28 cellular contexts compared by ENCODE assay signal in the genomic region with DNA sequence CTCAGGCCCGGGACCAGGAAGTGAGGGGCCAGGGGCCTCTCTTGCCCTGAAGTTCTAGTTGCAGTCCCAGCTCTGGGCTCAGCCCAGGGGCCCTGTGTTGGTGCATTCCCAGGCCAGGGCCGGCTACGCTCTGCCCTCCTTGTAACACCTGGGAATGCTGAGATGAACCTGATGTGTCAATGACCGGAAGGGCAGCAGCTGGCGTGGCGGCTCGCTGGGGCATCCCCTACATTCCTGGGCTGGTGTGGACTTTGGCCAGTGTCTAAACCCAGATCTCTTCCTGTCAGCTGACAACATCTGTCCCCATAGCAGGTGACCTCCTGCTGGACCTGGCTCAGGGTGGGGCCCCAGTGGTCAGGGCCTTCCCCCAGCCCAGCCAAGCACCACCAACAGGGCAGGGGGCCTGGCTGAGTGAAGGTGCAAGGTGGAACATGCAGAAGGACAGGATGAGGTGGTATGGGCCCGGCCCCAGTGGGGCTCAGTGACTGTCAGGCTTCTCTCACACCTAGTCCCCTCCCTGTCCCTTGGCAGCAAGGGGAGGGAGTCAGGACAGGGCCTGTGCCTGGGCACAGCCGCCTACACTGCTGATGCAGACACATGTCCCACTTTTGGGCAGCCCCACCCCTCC. TPM values are rescaled to one million over a fixed set of nuclear protein-coding genes. Genes with fewer than 3 reads are reported as not detected.
A peak's percentile ranks its signal among the peaks of the same experiment; 100 is the strongest.
DNase-seq lines count a peak whose midpoint lies in the region; ATAC-seq, FAIRE-seq and TF ChIP-seq lines count a peak whose summit lies in the region.
"Had no signal": no experiment of that assay in that cellular context is flagged by ENCODE, and none has a peak within 500 bp of the region (broad histone marks: within the 10 kb centered on the region; RNA-seq: fewer than 3 reads in every experiment).

No MANE protein-coding gene starts in this region.

- ATAC-seq in left cardiac atrium (peak; percentile 14 to 34), WTC11 (no peak), HepG2 (peak; percentile 91)
- ATAC-seq: GM12878, SK-N-SH treated with all-trans-retinoic acid at 6 μM for 48 hours had no signal

- in situ Hi-C loops in HepG2 (cut with HindIII; ENCODE audit: extremely low pct_ligation_motif_present, low pct_unique_long_range_greater_than_20kb) (no loop called here), transverse colon (cut with MboI; ENCODE audit: low pct_ligation_motif_present in 1 of 4, low pct_unique_long_range_greater_than_20kb in 1 of 4, low sequenced_read_pairs in 3 of 4) (no loop called here)

- H3K9me3 Mint-ChIP-seq in WTC11: no peaks in the 10 kb centered on the region
- no peaks in the 10 kb centered on the region for H3K9me3 Mint-ChIP-seq in activated T-helper 1 cell treated with anti-CD3 and anti-CD28 coated beads, Interleukin-12 subunit alpha, Interleukin-12 subunit beta, Interleukin-2, Interleukin-4 antibody, amounts not matched to agents 30 ng/mL and 10 ng/mL and 1 ng/mL, durations not matched to agents 14 hours and 24 hours and 36 hours
- H3K9me3 Mint-ChIP-seq: activated CD4-positive, alpha-beta memory T cell treated with anti-CD3 and anti-CD28 coated beads for 36 hours; activated naive CD8-positive, alpha-beta T cell treated with anti-CD3 and anti-CD28 coated beads, Interleukin-2, amount 10 ng/mL, durations not matched to agents 7 days and 5 days; immature natural killer cell; neural progenitor cell had no signal

- peak overlapping the region; percentile 61 for H3K9ac ChIP-seq in HepG2 (ENCODE audit: insufficient read depth, low read depth, low read length)
- H3K9ac ChIP-seq: neural progenitor cell had no signal

- H3K36me3 Mint-ChIP-seq in WTC11: peaks cover 14% of the 10 kb centered on the region
- H3K36me3 Mint-ChIP-seq in activated T-helper 1 cell treated with anti-CD3 and anti-CD28 coated beads, Interleukin-12 subunit alpha, Interleukin-12 subunit beta, Interleukin-2, Interleukin-4 antibody, amounts not matched to agents 30 ng/mL and 10 ng/mL and 1 ng/mL, durations not matched to agents 14 hours and 24 hours and 36 hours (ENCODE audit: low read depth): peaks cover 4% of the 10 kb centered on the region
- H3K36me3 Mint-ChIP-seq: activated naive CD8-positive, alpha-beta T cell treated with anti-CD3 and anti-CD28 coated beads, Interleukin-2, amount 10 ng/mL, durations not matched to agents 7 days and 5 days; neural progenitor cell had no signal

- intact Hi-C loops in left cardiac atrium (cut with DNase I): no loop called here
- intact Hi-C loops in left ventricle myocardium inferior (cut with micrococcal nuclease): no loop called here
- intact Hi-C loops in HepG2 (cut with micrococcal nuclease; ENCODE audit: unreplicated experiment): loop anchor here (2.0 kb wide), 1 partner anchor 14 kb away; no protein-coding TSS in a partner anchor
- intact Hi-C loops in transverse colon (cut with DNase I; ENCODE audit: low total_unique reads): no loop called here
- intact Hi-C loops in activated T-helper 1 cell treated with anti-CD3 and anti-CD28 coated beads, Interleukin-12 subunit alpha, Interleukin-12 subunit beta, Interleukin-2, Interleukin-4 antibody, amounts not matched to agents 30 ng/mL and 10 ng/mL and 1 ng/mL, durations not matched to agents 14 hours and 24 hours and 36 hours (cut with micrococcal nuclease): no loop called here

- no TSS peak for BruUV-seq in HepG2 (replicated peaks; lab: Mats Ljungman, UMichigan)

- no peaks in the 10 kb centered on the region for H3K36me3 ChIP-seq in left ventricle myocardium inferior
- H3K36me3 ChIP-seq in HepG2 (replicated peaks in 1 of 2; ENCODE audit: control insufficient read depth in 1 of 2, insufficient read depth in 2 of 2, low read length in 2 of 2): peaks cover 16 to 69% of the 10 kb centered on the region in 2 experiments
- no peaks in the 10 kb centered on the region for H3K36me3 ChIP-seq in transverse colon
- H3K36me3 ChIP-seq: neural progenitor cell had no signal

- H3K4me1 ChIP-seq in left ventricle myocardium inferior (peaks cover 13% of the 10 kb centered on the region), HepG2 (ENCODE audit: insufficient read depth, low read length) (peaks cover 36% of the 10 kb centered on the region), transverse colon (peaks cover 9 to 29% (median 19%) of the 10 kb centered on the region in 4 donors)
- H3K4me1 ChIP-seq: neural progenitor cell had no signal

- no peak overlapping the region for H3K4me3 Mint-ChIP-seq in WTC11
- H3K4me3 Mint-ChIP-seq in activated T-helper 1 cell treated with anti-CD3 and anti-CD28 coated beads, Interleukin-12 subunit alpha, Interleukin-12 subunit beta, Interleukin-2, Interleukin-4 antibody, amounts not matched to agents 30 ng/mL and 10 ng/mL and 1 ng/mL, durations not matched to agents 14 hours and 24 hours and 36 hours: no peak overlapping the region
- H3K4me3 Mint-ChIP-seq: activated CD4-positive, alpha-beta memory T cell treated with anti-CD3 and anti-CD28 coated beads for 36 hours; activated naive CD8-positive, alpha-beta T cell treated with anti-CD3 and anti-CD28 coated beads, Interleukin-2, amount 10 ng/mL, durations not matched to agents 7 days and 5 days; immature natural killer cell; neural progenitor cell had no signal

- H3K4me3 ChIP-seq in left ventricle myocardium inferior (no peak overlapping the region), HepG2 (replicated peaks in 1 of 3; ENCODE audit: insufficient read depth in 1 of 3, low read depth in 2 of 3, low read length in 3 of 3) (peak overlapping the region in 1 of 3 experiments; percentile 21; a peak in 1 of 6 replicates), transverse colon (no peak overlapping the region)
- H3K4me3 ChIP-seq: GM12878, lung, neural progenitor cell had no signal

- H3K27ac ChIP-seq in left ventricle myocardium inferior (replicated peaks) (no peak overlapping the region), HepG2 (ENCODE audit: extremely low read length, insufficient read depth, low read length) (peak overlapping the region; percentile 84), transverse colon (peak overlapping the region; percentile 58 to 82 (median 74))
- H3K27ac ChIP-seq: epithelial cell of prostate, neural progenitor cell had no signal

- H4K20me1 ChIP-seq in HepG2 (ENCODE audit: insufficient read depth, low read length): no peaks in the 10 kb centered on the region

- TF ChIP-seq EP300 in HepG2 (IDR thresholded peaks at IDR 0.05; ENCODE audit: low read depth in 2 of 2, low read length in 2 of 2) (peak; percentile 89 to 92), HepG2 (CRISPR knock-in tag; IDR thresholded peaks at IDR 0.05; ENCODE audit: borderline replicate concordance) (peak; percentile 97), transverse colon (IDR thresholded peaks at IDR 0.05; ENCODE audit: low read depth) (peak; percentile 64)

- WGBS in HepG2 (ENCODE audit: low lambda C conversion rate): 25% methylated on average over 2 of the region's 9 CpGs
- 0 to 62% methylated on average over 1 to 5 of the region's 9 CpGs for WGBS in transverse colon (ENCODE audit: low coverage in 1 of 2), 2 donors

- TF ChIP-seq RAD21 in HepG2 (CRISPR knock-in tag; IDR thresholded peaks at IDR 0.05): peak; percentile 60

- TF ChIP-seq POLR2A in HepG2 (IDR thresholded peaks at IDR 0.05; ENCODE audit: insufficient read depth in 1 of 2, low read depth in 2 of 2, low read length in 2 of 2) (no peak), transverse colon (IDR thresholded peaks at IDR 0.05) (no peak)

- CTCF ChIA-PET in WTC11 (lab: Charles Lee): no interaction called here
- CTCF ChIA-PET in HepG2 (lab: Yijun Ruan, JAX; ENCODE audit: low intra/inter-chr PET ratio, low total read pairs): no interaction called here

- TF ChIP-seq CTCF in left ventricle myocardium inferior (IDR thresholded peaks at IDR 0.05; ENCODE audit: borderline replicate concordance): no peak
- no peak for TF ChIP-seq CTCF in WTC11 (IDR thresholded peaks at IDR 0.05)
- TF ChIP-seq CTCF in HepG2 (CRISPR knock-in tag; IDR thresholded peaks at IDR 0.05): peak; percentile 41
- no peak for TF ChIP-seq CTCF in transverse colon (IDR thresholded peaks at IDR 0.05)

- POLR2A ChIA-PET in WTC11 (lab: Charles Lee): no interaction called here
- POLR2A ChIA-PET in HepG2 (lab: Yijun Ruan, JAX): interaction anchor here (1.1 to 2.4 kb wide), 5 partner anchors 9 to 26 kb away, joined by 5 to 27 read pairs (median 13); a partner anchor contains a TSS

- H3K27me3 ChIP-seq in left ventricle myocardium inferior (ENCODE audit: low read depth): no peaks in the 10 kb centered on the region
- no peaks in the 10 kb centered on the region for H3K27me3 ChIP-seq in HepG2 (ENCODE audit: control insufficient read depth in 1 of 2, insufficient read depth in 2 of 2, low read length in 2 of 2)
- no peaks in the 10 kb centered on the region for H3K27me3 ChIP-seq in transverse colon
- H3K27me3 ChIP-seq: neural progenitor cell had no signal

- DNase-seq in left cardiac atrium: no peak
- DNase-seq in left ventricle myocardium inferior: no peak
- no peak for DNase-seq in WTC11 (ENCODE audit: low spot score)
- DNase-seq in HepG2 (ENCODE audit: low spot score): peak; percentile 94
- DNase-seq in transverse colon: peak; percentile 86
- no peak for DNase-seq in activated T-helper 1 cell treated with anti-CD3 and anti-CD28 coated beads, Interleukin-12 subunit alpha, Interleukin-12 subunit beta, Interleukin-2, Interleukin-4 antibody, amounts not matched to agents 30 ng/mL and 10 ng/mL and 1 ng/mL, durations not matched to agents 14 hours and 24 hours and 36 hours (ENCODE audit: low spot score)
- DNase-seq in hippocampal formation (lab: John Stamatoyannopoulos, UW): no peak
- no peak for DNase-seq in KG1 (lab: John Stamatoyannopoulos, UW)
- DNase-seq: activated CD4-positive, alpha-beta memory T cell treated with anti-CD3 and anti-CD28 coated beads for 36 hours; activated CD4-positive, CD25-positive, alpha-beta regulatory T cell; activated effector memory CD4-positive, alpha-beta T cell treated with Interleukin-2 at 50 U/mL for 16 hours; activated naive CD8-positive, alpha-beta T cell treated with anti-CD3 and anti-CD28 coated beads, Interleukin-2, amount 10 ng/mL, durations not matched to agents 7 days and 5 days; H7; immature natural killer cell; NCI-H1048; NCI-H187; NCI-H526 treated with DMSO at 0.1 percent for 48 hours; RPMI8226 had no signal

- peaks cover 1% of the 10 kb centered on the region for H3K4me1 Mint-ChIP-seq in WTC11
- peaks cover 12% of the 10 kb centered on the region for H3K4me1 Mint-ChIP-seq in activated T-helper 1 cell treated with anti-CD3 and anti-CD28 coated beads, Interleukin-12 subunit alpha, Interleukin-12 subunit beta, Interleukin-2, Interleukin-4 antibody, amounts not matched to agents 30 ng/mL and 10 ng/mL and 1 ng/mL, durations not matched to agents 14 hours and 24 hours and 36 hours (ENCODE audit: low read depth)
- H3K4me1 Mint-ChIP-seq: neural progenitor cell had no signal

- FAIRE-seq in HepG2 (lab: Jason Lieb, UNC): peak; percentile 94
- FAIRE-seq: A204.1, GM12878, urothelium cell line had no signal

- peak overlapping the region; percentile 57 for H3K4me2 ChIP-seq in HepG2 (ENCODE audit: low read depth, low read length)
- H3K4me2 ChIP-seq: neural progenitor cell had no signal

- no peaks in the 10 kb centered on the region for H3K27me3 Mint-ChIP-seq in WTC11 (ENCODE audit: low read depth)
- no peaks in the 10 kb centered on the region for H3K27me3 Mint-ChIP-seq in activated T-helper 1 cell treated with anti-CD3 and anti-CD28 coated beads, Interleukin-12 subunit alpha, Interleukin-12 subunit beta, Interleukin-2, Interleukin-4 antibody, amounts not matched to agents 30 ng/mL and 10 ng/mL and 1 ng/mL, durations not matched to agents 14 hours and 24 hours and 36 hours (ENCODE audit: insufficient read depth)
- H3K27me3 Mint-ChIP-seq: activated CD4-positive, alpha-beta memory T cell treated with anti-CD3 and anti-CD28 coated beads for 36 hours; activated naive CD8-positive, alpha-beta T cell treated with anti-CD3 and anti-CD28 coated beads, Interleukin-2, amount 10 ng/mL, durations not matched to agents 7 days and 5 days; progenitor cell of endocrine pancreas had no signal

- H3K27ac Mint-ChIP-seq in WTC11: no peak overlapping the region
- no peak overlapping the region for H3K27ac Mint-ChIP-seq in activated T-helper 1 cell treated with anti-CD3 and anti-CD28 coated beads, Interleukin-12 subunit alpha, Interleukin-12 subunit beta, Interleukin-2, Interleukin-4 antibody, amounts not matched to agents 30 ng/mL and 10 ng/mL and 1 ng/mL, durations not matched to agents 14 hours and 24 hours and 36 hours
- H3K27ac Mint-ChIP-seq: activated CD4-positive, alpha-beta memory T cell treated with anti-CD3 and anti-CD28 coated beads for 36 hours; activated naive CD8-positive, alpha-beta T cell treated with anti-CD3 and anti-CD28 coated beads, Interleukin-2, amount 10 ng/mL, durations not matched to agents 7 days and 5 days; immature natural killer cell; neural progenitor cell; progenitor cell of endocrine pancreas had no signal

- H2AFZ ChIP-seq in HepG2 (ENCODE audit: low read length): no peak overlapping the region
- H2AFZ ChIP-seq: neural progenitor cell had no signal

- H3K9me3 ChIP-seq in left ventricle myocardium inferior (replicated peaks): no peaks in the 10 kb centered on the region
- no peaks in the 10 kb centered on the region for H3K9me3 ChIP-seq in HepG2 (ENCODE audit: low read length)
- no peaks in the 10 kb centered on the region for H3K9me3 ChIP-seq in transverse colon

- H3K79me2 ChIP-seq in HepG2 (ENCODE audit: insufficient read depth, low read length): peaks cover 12% of the 10 kb centered on the region

RNA-seq across cellular contexts. Expression of a gene that starts 15.9 kb away (rescaled TPM):
- 10 to 100 TPM; 23.3 to 24.8 TPM for total RNA-seq in left cardiac atrium
- total RNA-seq in left ventricle myocardium inferior: 2.2 TPM
- total RNA-seq in WTC11 (2021): 26.6 to 31.4 TPM (median 27.7 TPM) in 3 replicates
- 14.0 and 18.6 TPM in 2 replicates for total RNA-seq in HepG2 (2016; rRNA removed; fragmentation: Illumina TruSeq; extraction: Trizol)
- 3.1 and 3.2 TPM in 2 replicates for total RNA-seq in HepG2 (2016; cell fraction: cytosol; rRNA removed; fragmentation: Illumina TruSeq; extraction: Trizol; ENCODE audit: low read depth)
- 11.3 and 19.1 TPM in 2 replicates for total RNA-seq in HepG2 (2016; cell fraction: insoluble cytoplasmic fraction; rRNA removed; fragmentation: Illumina TruSeq; extraction: Trizol)
- 8.0 and 8.1 TPM in 2 replicates for total RNA-seq in HepG2 (2016; cell fraction: membrane; rRNA removed; fragmentation: Illumina TruSeq; extraction: Trizol)
- total RNA-seq in HepG2 (2016; cell fraction: nucleus; rRNA removed; fragmentation: Illumina TruSeq; extraction: Trizol): 19.9 and 21.9 TPM in 2 replicates
- 13.7 and 21.2 TPM in 2 replicates for polyA plus RNA-seq in HepG2 (2011; rRNA removed)
- polyA plus RNA-seq in HepG2 (2011; cell fraction: cytosol; rRNA removed): 9.8 and 12.5 TPM in 2 replicates
- 62.7 and 63.6 TPM in 2 replicates for polyA plus RNA-seq in HepG2 (2011; cell fraction: nucleus; rRNA removed)
- polyA plus RNA-seq in HepG2 (2012): 9.6 and 14.4 TPM in 2 replicates
- polyA plus RNA-seq in HepG2 (2016; cell fraction: cytosol; fragmentation: Illumina TruSeq; extraction: Trizol; ENCODE audit: low read depth): 1.4 and 1.5 TPM in 2 replicates
- 10.4 and 12.3 TPM in 2 replicates for polyA plus RNA-seq in HepG2 (2016; cell fraction: insoluble cytoplasmic fraction; fragmentation: Illumina TruSeq; extraction: Trizol; ENCODE audit: low read depth)
- polyA plus RNA-seq in HepG2 (2016; cell fraction: membrane; fragmentation: Illumina TruSeq; extraction: Trizol; ENCODE audit: low read depth): 4.1 and 4.4 TPM in 2 replicates
- 43.0 and 45.0 TPM in 2 replicates for polyA plus RNA-seq in HepG2 (2016; cell fraction: nucleus; fragmentation: Illumina TruSeq; extraction: Trizol; ENCODE audit: insufficient read depth, low read depth)
- 18.2 and 34.3 TPM in 2 replicates for polyA minus RNA-seq in HepG2 (2011; rRNA and poly(A)+ RNA removed; ENCODE audit: low replicate concordance)
- 14.7 and 14.9 TPM in 2 replicates for polyA minus RNA-seq in HepG2 (2011; cell fraction: cytosol; rRNA and poly(A)+ RNA removed)
- polyA minus RNA-seq in HepG2 (2011; cell fraction: nucleus; rRNA and poly(A)+ RNA removed): 24.2 and 25.2 TPM in 2 replicates
- 10 to 100 TPM; 33.6 to 75.6 (median 39.4) TPM for total RNA-seq in transverse colon
- 13.0 and 13.2 TPM in 2 replicates for total RNA-seq in activated T-helper 1 cell treated with anti-CD3 and anti-CD28 coated beads, Interleukin-12 subunit alpha, Interleukin-12 subunit beta, Interleukin-2, Interleukin-4 antibody, amounts not matched to agents 30 ng/mL and 10 ng/mL and 1 ng/mL, durations not matched to agents 14 hours and 24 hours and 36 hours

RNA-seq across cellular contexts. Expression of a gene that starts 36.7 kb away (rescaled TPM):
- total RNA-seq in left cardiac atrium (under 1 TPM; 0.26 to 0.27 TPM), left ventricle myocardium inferior (not detected), WTC11 (2021) (0.09 TPM in 1 of 3 replicates, not detected in the others), HepG2 (2016; rRNA removed; fragmentation: Illumina TruSeq; extraction: Trizol) (not detected in 2 replicates), transverse colon (not detected)
- not detected in 2 replicates for total RNA-seq in HepG2 (2016; cell fraction: cytosol; rRNA removed; fragmentation: Illumina TruSeq; extraction: Trizol; ENCODE audit: low read depth)
- total RNA-seq in HepG2 (2016; cell fraction: insoluble cytoplasmic fraction; rRNA removed; fragmentation: Illumina TruSeq; extraction: Trizol): 0.04 TPM in 1 of 2 replicates, not detected in the other
- not detected in 2 replicates for total RNA-seq in HepG2 (2016; cell fraction: membrane; rRNA removed; fragmentation: Illumina TruSeq; extraction: Trizol)
- total RNA-seq in HepG2 (2016; cell fraction: nucleus; rRNA removed; fragmentation: Illumina TruSeq; extraction: Trizol): not detected in 2 replicates
- 0.05 and 0.07 TPM in 2 replicates for polyA plus RNA-seq in HepG2 (2011; rRNA removed)
- polyA plus RNA-seq in HepG2 (2011; cell fraction: cytosol; rRNA removed): 0.03 TPM in 2 replicates
- polyA plus RNA-seq in HepG2 (2011; cell fraction: nucleus; rRNA removed): 0.23 and 0.38 TPM in 2 replicates
- polyA plus RNA-seq in HepG2 (2012): 0.08 and 0.11 TPM in 2 replicates
- polyA plus RNA-seq in HepG2 (2016; cell fraction: cytosol; fragmentation: Illumina TruSeq; extraction: Trizol; ENCODE audit: low read depth): not detected in 2 replicates
- not detected in 2 replicates for polyA plus RNA-seq in HepG2 (2016; cell fraction: insoluble cytoplasmic fraction; fragmentation: Illumina TruSeq; extraction: Trizol; ENCODE audit: low read depth)
- polyA plus RNA-seq in HepG2 (2016; cell fraction: membrane; fragmentation: Illumina TruSeq; extraction: Trizol; ENCODE audit: low read depth): not detected in 2 replicates
- polyA plus RNA-seq in HepG2 (2016; cell fraction: nucleus; fragmentation: Illumina TruSeq; extraction: Trizol; ENCODE audit: insufficient read depth, low read depth): not detected in 2 replicates
- 0.09 and 0.24 TPM in 2 replicates for polyA minus RNA-seq in HepG2 (2011; rRNA and poly(A)+ RNA removed; ENCODE audit: low replicate concordance)
- polyA minus RNA-seq in HepG2 (2011; cell fraction: cytosol; rRNA and poly(A)+ RNA removed): not detected in 2 replicates
- polyA minus RNA-seq in HepG2 (2011; cell fraction: nucleus; rRNA and poly(A)+ RNA removed): 0.25 and 0.39 TPM in 2 replicates
- not detected in 2 replicates for total RNA-seq in activated T-helper 1 cell treated with anti-CD3 and anti-CD28 coated beads, Interleukin-12 subunit alpha, Interleukin-12 subunit beta, Interleukin-2, Interleukin-4 antibody, amounts not matched to agents 30 ng/mL and 10 ng/mL and 1 ng/mL, durations not matched to agents 14 hours and 24 hours and 36 hours
- total RNA-seq: activated CD4-positive, alpha-beta memory T cell treated with anti-CD3 and anti-CD28 coated beads for 36 hours; activated naive CD8-positive, alpha-beta T cell treated with anti-CD3 and anti-CD28 coated beads, Interleukin-2, amount 10 ng/mL, durations not matched to agents 7 days and 5 days; fibroblast of villous mesenchyme; H7; progenitor cell of endocrine pancreas; skeletal muscle tissue had no signal
- polyA plus RNA-seq: immature natural killer cell had no signal

RNA-seq across cellular contexts. Expression of a gene that starts 58.1 kb away (rescaled TPM):
- total RNA-seq in left cardiac atrium (1 to 10 TPM; 1.6 to 3.2 TPM), left ventricle myocardium inferior (1.7 TPM), WTC11 (2021) (0.50 to 0.59 TPM (median 0.55 TPM) in 3 replicates), HepG2 (2016; rRNA removed; fragmentation: Illumina TruSeq; extraction: Trizol) (0.77 and 0.90 TPM in 2 replicates), transverse colon (10 to 100 TPM in 1 of 4 donors, 1 to 10 TPM in 3; 1.6 to 20.2 (median 5.5) TPM)
- total RNA-seq in HepG2 (2016; cell fraction: cytosol; rRNA removed; fragmentation: Illumina TruSeq; extraction: Trizol; ENCODE audit: low read depth): 0.10 and 0.35 TPM in 2 replicates
- total RNA-seq in HepG2 (2016; cell fraction: insoluble cytoplasmic fraction; rRNA removed; fragmentation: Illumina TruSeq; extraction: Trizol): 0.76 and 1.1 TPM in 2 replicates
- total RNA-seq in HepG2 (2016; cell fraction: membrane; rRNA removed; fragmentation: Illumina TruSeq; extraction: Trizol): 0.31 and 0.69 TPM in 2 replicates
- 0.31 and 0.60 TPM in 2 replicates for total RNA-seq in HepG2 (2016; cell fraction: nucleus; rRNA removed; fragmentation: Illumina TruSeq; extraction: Trizol)
- polyA plus RNA-seq in HepG2 (2011; rRNA removed): 1.6 and 1.7 TPM in 2 replicates
- 0.79 and 2.2 TPM in 2 replicates for polyA plus RNA-seq in HepG2 (2011; cell fraction: cytosol; rRNA removed)
- 1.8 and 2.6 TPM in 2 replicates for polyA plus RNA-seq in HepG2 (2011; cell fraction: nucleus; rRNA removed)
- polyA plus RNA-seq in HepG2 (2012): 0.37 and 0.85 TPM in 2 replicates
- 0.12 and 0.14 TPM in 2 replicates for polyA plus RNA-seq in HepG2 (2016; cell fraction: cytosol; fragmentation: Illumina TruSeq; extraction: Trizol; ENCODE audit: low read depth)
- 0.44 and 0.88 TPM in 2 replicates for polyA plus RNA-seq in HepG2 (2016; cell fraction: insoluble cytoplasmic fraction; fragmentation: Illumina TruSeq; extraction: Trizol; ENCODE audit: low read depth)
- 0.29 and 0.35 TPM in 2 replicates for polyA plus RNA-seq in HepG2 (2016; cell fraction: membrane; fragmentation: Illumina TruSeq; extraction: Trizol; ENCODE audit: low read depth)
- polyA plus RNA-seq in HepG2 (2016; cell fraction: nucleus; fragmentation: Illumina TruSeq; extraction: Trizol; ENCODE audit: insufficient read depth, low read depth): 1.00 and 1.2 TPM in 2 replicates
- 0.16 and 2.7 TPM in 2 replicates for polyA minus RNA-seq in HepG2 (2011; rRNA and poly(A)+ RNA removed; ENCODE audit: low replicate concordance)
- 0.49 and 0.79 TPM in 2 replicates for polyA minus RNA-seq in HepG2 (2011; cell fraction: cytosol; rRNA and poly(A)+ RNA removed)
- 0.75 and 0.90 TPM in 2 replicates for polyA minus RNA-seq in HepG2 (2011; cell fraction: nucleus; rRNA and poly(A)+ RNA removed)
- total RNA-seq in activated T-helper 1 cell treated with anti-CD3 and anti-CD28 coated beads, Interleukin-12 subunit alpha, Interleukin-12 subunit beta, Interleukin-2, Interleukin-4 antibody, amounts not matched to agents 30 ng/mL and 10 ng/mL and 1 ng/mL, durations not matched to agents 14 hours and 24 hours and 36 hours: 10.2 and 13.3 TPM in 2 replicates
- total RNA-seq: fibroblast of villous mesenchyme, progenitor cell of endocrine pancreas had no signal

Comparison
In these comparisons a context has a peak if more than half of its experiments do, and no peak if none do; other contexts are left out.
1. DNase-seq: peak in HepG2 (single experiment) and transverse colon (single experiment); none in left cardiac atrium (single experiment), left ventricle myocardium inferior (single experiment), WTC11 (single experiment), activated T-helper 1 cell treated with anti-CD3 and anti-CD28 coated beads, Interleukin-12 subunit alpha, Interleukin-12 subunit beta, Interleukin-2, Interleukin-4 antibody, amounts not matched to agents 30 ng/mL and 10 ng/mL and 1 ng/mL, durations not matched to agents 14 hours and 24 hours and 36 hours (single experiment), hippocampal formation (0 of 2) and KG1 (single experiment).